In the genomic region with DNA sequence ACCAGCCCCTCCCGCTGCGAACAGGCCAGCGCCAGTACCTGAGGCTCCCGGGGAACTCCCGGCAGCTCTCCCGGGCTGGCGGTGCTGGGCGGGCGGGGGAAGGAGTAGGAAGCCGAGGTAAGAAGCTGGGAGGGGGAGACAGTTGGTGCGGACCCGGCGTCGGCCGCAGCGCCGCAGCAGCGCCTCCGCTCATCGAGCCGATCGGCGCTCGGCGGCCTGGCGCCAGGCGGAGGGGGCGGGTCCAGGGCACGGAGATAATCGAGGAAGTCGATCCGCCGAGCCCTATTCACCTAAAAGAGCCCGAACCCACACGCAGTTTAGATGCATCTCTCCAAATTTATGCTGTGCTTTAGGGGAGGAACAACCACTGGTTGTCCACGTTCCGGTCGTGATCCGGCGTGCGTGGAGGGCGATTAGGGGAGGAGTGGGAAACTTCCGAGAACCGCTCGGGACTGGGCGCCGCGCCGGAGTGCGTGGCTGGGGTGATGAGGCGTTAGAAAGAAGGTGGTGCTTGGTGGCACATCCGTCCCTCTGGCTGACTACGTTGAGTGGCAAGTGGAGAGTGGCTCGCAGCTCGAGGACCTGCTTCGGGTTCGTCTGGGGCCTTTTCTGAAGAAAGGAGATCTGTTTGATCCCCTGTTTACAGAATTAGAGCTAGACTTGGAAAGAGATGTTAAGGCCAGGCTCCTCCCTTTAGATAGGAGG, we compare ENCODE assay signal across 1 cellular context.
TF ChIP-seq lines count a peak whose summit lies in the region.

A gene with protein sequence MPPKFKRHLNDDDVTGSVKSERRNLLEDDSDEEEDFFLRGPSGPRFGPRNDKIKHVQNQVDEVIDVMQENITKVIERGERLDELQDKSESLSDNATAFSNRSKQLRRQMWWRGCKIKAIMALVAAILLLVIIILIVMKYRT (minus strand): TSS at position 194 of the 705 bp plus-strand sequence. CDS start 3,651 bp downstream, outside the sequence.

TF ChIP-seq in HepG2, 621 proteins besides CTCF, POLR2A, EP300 and RAD21 (continued from another document and continues in another):
- TF ChIP-seq, protein P1, sequence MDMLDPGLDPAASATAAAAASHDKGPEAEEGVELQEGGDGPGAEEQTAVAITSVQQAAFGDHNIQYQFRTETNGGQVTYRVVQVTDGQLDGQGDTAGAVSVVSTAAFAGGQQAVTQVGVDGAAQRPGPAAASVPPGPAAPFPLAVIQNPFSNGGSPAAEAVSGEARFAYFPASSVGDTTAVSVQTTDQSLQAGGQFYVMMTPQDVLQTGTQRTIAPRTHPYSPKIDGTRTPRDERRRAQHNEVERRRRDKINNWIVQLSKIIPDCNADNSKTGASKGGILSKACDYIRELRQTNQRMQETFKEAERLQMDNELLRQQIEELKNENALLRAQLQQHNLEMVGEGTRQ (IDR thresholded peaks at IDR 0.05; ENCODE audit: low read depth, low read length) = no peak
- TF ChIP-seq, protein P1 (CRISPR knock-in tag; IDR thresholded peaks at IDR 0.05; ENCODE audit: borderline replicate concordance) = no peak
- TF ChIP-seq KLF15 (CRISPR knock-in tag; IDR thresholded peaks at IDR 0.05; ENCODE audit: borderline replicate concordance) (no peak), ZKSCAN5 (CRISPR knock-in tag; IDR thresholded peaks at IDR 0.05) (no peak), SRY (CRISPR knock-in tag; IDR thresholded peaks at IDR 0.05) (no peak), ZNF12 (CRISPR knock-in tag; IDR thresholded peaks at IDR 0.05) (0 out of 2 replicates have a peak, but pooled peaks have one; percentile 18), CEBPG (CRISPR knock-in tag; IDR thresholded peaks at IDR 0.05) (no peak), ZBTB3 (CRISPR knock-in tag; IDR thresholded peaks at IDR 0.05; ENCODE audit: borderline replicate concordance, low read depth) (no peak), ZNF546 (CRISPR knock-in tag; conservative IDR thresholded peaks at IDR 0.05) (no peak), ZNF550 (CRISPR knock-in tag; IDR thresholded peaks at IDR 0.05; ENCODE audit: borderline replicate concordance) (no peak), ERF (CRISPR knock-in tag; IDR thresholded peaks at IDR 0.05) (peak; percentile 84), NFIC (IDR thresholded peaks at IDR 0.05; ENCODE audit: low read length) (no peak), ZNF7 (CRISPR knock-in tag; IDR thresholded peaks at IDR 0.05) (no peak), CENPX (CRISPR knock-in tag; IDR thresholded peaks at IDR 0.05) (no peak), CCAR2 (optimal IDR thresholded peaks at IDR 0.05; ENCODE audit: low read depth, low read length) (no peak), KAT2B (IDR thresholded peaks at IDR 0.05; ENCODE audit: borderline replicate concordance, low read depth, low read length) (no peak), NR2F6 (IDR thresholded peaks at IDR 0.05) (no peak), NR2F6 (CRISPR knock-in tag; IDR thresholded peaks at IDR 0.05) (no peak), HNRNPL (IDR thresholded peaks at IDR 0.05; ENCODE audit: low read depth, low read length) (no peak; the same call in 1 of the 2 replicates), DR1 (CRISPR knock-in tag; IDR thresholded peaks at IDR 0.05) (0 out of 2 replicates have a peak, but pooled peaks have one; percentile 29), ZNF547 (CRISPR knock-in tag; IDR thresholded peaks at IDR 0.05) (peak; percentile 87), ZNF343 (CRISPR knock-in tag; IDR thresholded peaks at IDR 0.05) (0 out of 2 replicates have a peak, but pooled peaks have one; percentile 27), MBNL3 (CRISPR knock-in tag; conservative IDR thresholded peaks at IDR 0.05) (no peak), ZNF615 (CRISPR knock-in tag; IDR thresholded peaks at IDR 0.05; ENCODE audit: borderline replicate concordance) (no peak), FOSL1 (CRISPR knock-in tag; IDR thresholded peaks at IDR 0.05; ENCODE audit: borderline replicate concordance) (no peak), FOXJ3 (CRISPR knock-in tag; IDR thresholded peaks at IDR 0.05; ENCODE audit: borderline replicate concordance) (no peak; the same call in 1 of the 2 replicates), ZNF44 (CRISPR knock-in tag; IDR thresholded peaks at IDR 0.05) (no peak), RFXANK (CRISPR knock-in tag; IDR thresholded peaks at IDR 0.05) (no peak), TBX3 (IDR thresholded peaks at IDR 0.05; ENCODE audit: borderline replicate concordance) (peak; percentile 55; the same call in 1 of the 2 replicates), ZNF75D (CRISPR knock-in tag; IDR thresholded peaks at IDR 0.05; ENCODE audit: borderline replicate concordance) (no peak), ZNF256 (CRISPR knock-in tag; conservative IDR thresholded peaks at IDR 0.05) (no peak), SMYD3 (CRISPR knock-in tag; IDR thresholded peaks at IDR 0.05) (no peak), ZFP62 (CRISPR knock-in tag; IDR thresholded peaks at IDR 0.05) (no peak), JUN (CRISPR knock-in tag; IDR thresholded peaks at IDR 0.05) (no peak)
- TF ChIP-seq, protein P2, sequence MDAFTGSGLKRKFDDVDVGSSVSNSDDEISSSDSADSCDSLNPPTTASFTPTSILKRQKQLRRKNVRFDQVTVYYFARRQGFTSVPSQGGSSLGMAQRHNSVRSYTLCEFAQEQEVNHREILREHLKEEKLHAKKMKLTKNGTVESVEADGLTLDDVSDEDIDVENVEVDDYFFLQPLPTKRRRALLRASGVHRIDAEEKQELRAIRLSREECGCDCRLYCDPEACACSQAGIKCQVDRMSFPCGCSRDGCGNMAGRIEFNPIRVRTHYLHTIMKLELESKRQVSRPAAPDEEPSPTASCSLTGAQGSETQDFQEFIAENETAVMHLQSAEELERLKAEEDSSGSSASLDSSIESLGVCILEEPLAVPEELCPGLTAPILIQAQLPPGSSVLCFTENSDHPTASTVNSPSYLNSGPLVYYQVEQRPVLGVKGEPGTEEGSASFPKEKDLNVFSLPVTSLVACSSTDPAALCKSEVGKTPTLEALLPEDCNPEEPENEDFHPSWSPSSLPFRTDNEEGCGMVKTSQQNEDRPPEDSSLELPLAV (CRISPR knock-in tag; conservative IDR thresholded peaks at IDR 0.05; ENCODE audit: low read depth) = no peak
- TF ChIP-seq, protein P3, sequence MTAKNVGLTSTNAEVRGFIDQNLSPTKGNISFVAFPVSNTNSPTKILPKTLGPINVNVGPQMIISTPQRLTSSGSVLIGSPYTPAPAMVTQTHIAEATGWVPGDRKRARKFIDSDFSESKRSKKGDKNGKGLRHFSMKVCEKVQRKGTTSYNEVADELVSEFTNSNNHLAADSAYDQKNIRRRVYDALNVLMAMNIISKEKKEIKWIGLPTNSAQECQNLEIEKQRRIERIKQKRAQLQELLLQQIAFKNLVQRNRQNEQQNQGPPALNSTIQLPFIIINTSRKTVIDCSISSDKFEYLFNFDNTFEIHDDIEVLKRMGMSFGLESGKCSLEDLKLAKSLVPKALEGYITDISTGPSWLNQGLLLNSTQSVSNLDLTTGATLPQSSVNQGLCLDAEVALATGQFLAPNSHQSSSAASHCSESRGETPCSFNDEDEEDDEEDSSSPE (CRISPR knock-in tag; IDR thresholded peaks at IDR 0.05) = peak; percentile 50; the same call in 1 of the 2 replicates
- TF ChIP-seq, protein P4, sequence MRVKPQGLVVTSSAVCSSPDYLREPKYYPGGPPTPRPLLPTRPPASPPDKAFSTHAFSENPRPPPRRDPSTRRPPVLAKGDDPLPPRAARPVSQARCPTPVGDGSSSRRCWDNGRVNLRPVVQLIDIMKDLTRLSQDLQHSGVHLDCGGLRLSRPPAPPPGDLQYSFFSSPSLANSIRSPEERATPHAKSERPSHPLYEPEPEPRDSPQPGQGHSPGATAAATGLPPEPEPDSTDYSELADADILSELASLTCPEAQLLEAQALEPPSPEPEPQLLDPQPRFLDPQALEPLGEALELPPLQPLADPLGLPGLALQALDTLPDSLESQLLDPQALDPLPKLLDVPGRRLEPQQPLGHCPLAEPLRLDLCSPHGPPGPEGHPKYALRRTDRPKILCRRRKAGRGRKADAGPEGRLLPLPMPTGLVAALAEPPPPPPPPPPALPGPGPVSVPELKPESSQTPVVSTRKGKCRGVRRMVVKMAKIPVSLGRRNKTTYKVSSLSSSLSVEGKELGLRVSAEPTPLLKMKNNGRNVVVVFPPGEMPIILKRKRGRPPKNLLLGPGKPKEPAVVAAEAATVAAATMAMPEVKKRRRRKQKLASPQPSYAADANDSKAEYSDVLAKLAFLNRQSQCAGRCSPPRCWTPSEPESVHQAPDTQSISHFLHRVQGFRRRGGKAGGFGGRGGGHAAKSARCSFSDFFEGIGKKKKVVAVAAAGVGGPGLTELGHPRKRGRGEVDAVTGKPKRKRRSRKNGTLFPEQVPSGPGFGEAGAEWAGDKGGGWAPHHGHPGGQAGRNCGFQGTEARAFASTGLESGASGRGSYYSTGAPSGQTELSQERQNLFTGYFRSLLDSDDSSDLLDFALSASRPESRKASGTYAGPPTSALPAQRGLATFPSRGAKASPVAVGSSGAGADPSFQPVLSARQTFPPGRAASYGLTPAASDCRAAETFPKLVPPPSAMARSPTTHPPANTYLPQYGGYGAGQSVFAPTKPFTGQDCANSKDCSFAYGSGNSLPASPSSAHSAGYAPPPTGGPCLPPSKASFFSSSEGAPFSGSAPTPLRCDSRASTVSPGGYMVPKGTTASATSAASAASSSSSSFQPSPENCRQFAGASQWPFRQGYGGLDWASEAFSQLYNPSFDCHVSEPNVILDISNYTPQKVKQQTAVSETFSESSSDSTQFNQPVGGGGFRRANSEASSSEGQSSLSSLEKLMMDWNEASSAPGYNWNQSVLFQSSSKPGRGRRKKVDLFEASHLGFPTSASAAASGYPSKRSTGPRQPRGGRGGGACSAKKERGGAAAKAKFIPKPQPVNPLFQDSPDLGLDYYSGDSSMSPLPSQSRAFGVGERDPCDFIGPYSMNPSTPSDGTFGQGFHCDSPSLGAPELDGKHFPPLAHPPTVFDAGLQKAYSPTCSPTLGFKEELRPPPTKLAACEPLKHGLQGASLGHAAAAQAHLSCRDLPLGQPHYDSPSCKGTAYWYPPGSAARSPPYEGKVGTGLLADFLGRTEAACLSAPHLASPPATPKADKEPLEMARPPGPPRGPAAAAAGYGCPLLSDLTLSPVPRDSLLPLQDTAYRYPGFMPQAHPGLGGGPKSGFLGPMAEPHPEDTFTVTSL (CRISPR knock-in tag; IDR thresholded peaks at IDR 0.05; ENCODE audit: borderline replicate concordance) = no peak
- TF ChIP-seq, protein P5, sequence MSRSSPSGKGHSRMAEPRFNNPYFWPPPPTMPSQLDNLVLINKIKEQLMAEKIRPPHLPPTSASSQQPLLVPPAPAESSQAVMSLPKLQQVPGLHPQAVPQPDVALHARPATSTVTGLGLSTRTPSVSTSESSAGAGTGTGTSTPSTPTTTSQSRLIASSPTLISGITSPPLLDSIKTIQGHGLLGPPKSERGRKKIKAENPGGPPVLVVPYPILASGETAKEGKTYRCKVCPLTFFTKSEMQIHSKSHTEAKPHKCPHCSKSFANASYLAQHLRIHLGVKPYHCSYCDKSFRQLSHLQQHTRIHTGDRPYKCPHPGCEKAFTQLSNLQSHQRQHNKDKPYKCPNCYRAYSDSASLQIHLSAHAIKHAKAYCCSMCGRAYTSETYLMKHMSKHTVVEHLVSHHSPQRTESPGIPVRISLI (CRISPR knock-in tag; IDR thresholded peaks at IDR 0.05; ENCODE audit: borderline replicate concordance) = no peak; the same call in 1 of the 2 replicates
- TF ChIP-seq, protein P6, sequence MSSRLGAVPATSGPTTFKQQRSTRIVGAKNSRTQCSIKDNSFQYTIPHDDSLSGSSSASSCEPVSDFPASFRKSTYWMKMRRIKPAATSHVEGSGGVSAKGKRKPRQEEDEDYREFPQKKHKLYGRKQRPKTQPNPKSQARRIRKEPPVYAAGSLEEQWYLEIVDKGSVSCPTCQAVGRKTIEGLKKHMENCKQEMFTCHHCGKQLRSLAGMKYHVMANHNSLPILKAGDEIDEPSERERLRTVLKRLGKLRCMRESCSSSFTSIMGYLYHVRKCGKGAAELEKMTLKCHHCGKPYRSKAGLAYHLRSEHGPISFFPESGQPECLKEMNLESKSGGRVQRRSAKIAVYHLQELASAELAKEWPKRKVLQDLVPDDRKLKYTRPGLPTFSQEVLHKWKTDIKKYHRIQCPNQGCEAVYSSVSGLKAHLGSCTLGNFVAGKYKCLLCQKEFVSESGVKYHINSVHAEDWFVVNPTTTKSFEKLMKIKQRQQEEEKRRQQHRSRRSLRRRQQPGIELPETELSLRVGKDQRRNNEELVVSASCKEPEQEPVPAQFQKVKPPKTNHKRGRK (CRISPR knock-in tag; IDR thresholded peaks at IDR 0.05) = no peak
- TF ChIP-seq, protein P7, sequence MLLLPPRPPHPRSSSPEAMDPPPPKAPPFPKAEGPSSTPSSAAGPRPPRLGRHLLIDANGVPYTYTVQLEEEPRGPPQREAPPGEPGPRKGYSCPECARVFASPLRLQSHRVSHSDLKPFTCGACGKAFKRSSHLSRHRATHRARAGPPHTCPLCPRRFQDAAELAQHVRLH (CRISPR knock-in tag; IDR thresholded peaks at IDR 0.05; ENCODE audit: borderline replicate concordance, low read depth) = peak; percentile 69; the same call in 1 of the 2 replicates
- TF ChIP-seq, protein P8, sequence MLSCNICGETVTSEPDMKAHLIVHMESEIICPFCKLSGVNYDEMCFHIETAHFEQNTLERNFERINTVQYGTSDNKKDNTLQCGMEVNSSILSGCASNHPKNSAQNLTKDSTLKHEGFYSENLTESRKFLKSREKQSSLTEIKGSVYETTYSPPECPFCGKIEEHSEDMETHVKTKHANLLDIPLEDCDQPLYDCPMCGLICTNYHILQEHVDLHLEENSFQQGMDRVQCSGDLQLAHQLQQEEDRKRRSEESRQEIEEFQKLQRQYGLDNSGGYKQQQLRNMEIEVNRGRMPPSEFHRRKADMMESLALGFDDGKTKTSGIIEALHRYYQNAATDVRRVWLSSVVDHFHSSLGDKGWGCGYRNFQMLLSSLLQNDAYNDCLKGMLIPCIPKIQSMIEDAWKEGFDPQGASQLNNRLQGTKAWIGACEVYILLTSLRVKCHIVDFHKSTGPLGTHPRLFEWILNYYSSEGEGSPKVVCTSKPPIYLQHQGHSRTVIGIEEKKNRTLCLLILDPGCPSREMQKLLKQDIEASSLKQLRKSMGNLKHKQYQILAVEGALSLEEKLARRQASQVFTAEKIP (CRISPR knock-in tag; IDR thresholded peaks at IDR 0.05; ENCODE audit: borderline replicate concordance) = no peak
- TF ChIP-seq, protein P9, sequence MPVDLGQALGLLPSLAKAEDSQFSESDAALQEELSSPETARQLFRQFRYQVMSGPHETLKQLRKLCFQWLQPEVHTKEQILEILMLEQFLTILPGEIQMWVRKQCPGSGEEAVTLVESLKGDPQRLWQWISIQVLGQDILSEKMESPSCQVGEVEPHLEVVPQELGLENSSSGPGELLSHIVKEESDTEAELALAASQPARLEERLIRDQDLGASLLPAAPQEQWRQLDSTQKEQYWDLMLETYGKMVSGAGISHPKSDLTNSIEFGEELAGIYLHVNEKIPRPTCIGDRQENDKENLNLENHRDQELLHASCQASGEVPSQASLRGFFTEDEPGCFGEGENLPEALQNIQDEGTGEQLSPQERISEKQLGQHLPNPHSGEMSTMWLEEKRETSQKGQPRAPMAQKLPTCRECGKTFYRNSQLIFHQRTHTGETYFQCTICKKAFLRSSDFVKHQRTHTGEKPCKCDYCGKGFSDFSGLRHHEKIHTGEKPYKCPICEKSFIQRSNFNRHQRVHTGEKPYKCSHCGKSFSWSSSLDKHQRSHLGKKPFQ (CRISPR knock-in tag; IDR thresholded peaks at IDR 0.05; ENCODE audit: insufficient replicate concordance) = no peak
